8 cellular contexts compared by ENCODE assay signal in the genomic region with DNA sequence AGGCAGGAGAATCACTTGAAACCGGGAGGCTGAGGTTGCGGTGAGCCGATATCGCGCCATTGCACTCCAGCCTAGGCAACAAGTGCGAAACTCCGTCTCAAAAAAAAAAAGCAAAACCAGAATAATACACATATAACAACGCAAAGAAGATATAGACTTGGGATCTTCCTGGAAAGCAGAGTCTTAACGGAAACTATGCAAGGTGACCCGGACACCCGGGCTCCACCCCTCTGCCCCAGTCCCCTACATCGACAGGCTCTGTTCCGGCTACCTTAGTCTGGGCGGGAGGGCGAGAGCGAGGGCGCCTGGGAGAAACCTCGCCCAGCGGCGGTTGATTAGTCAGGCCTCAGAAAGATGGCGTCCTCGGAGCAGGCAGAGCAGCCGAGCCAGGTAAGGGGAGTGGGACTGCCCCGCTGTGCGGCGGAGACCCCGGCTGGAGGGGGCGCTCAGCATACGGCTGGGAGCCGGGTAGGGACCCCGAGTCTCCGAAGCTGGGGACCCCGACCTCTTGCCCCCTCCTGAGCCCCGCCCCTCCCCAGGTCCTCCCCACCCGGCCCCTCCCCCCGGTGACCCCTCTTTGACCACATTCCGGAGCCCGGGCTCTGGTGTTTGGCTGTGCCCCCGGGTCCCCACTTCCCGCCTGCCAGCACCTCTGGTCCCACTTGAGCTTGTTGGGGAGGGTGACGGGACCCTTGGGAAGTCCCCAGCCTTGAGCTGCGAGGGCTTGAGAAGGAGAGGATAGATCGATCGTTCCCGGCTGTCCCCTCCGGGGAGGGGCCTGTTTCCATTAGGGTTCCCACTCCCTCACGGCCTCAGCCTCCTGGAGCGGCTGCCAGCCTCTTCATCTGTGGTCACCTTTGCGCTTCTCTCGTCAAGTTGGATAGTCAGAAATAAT. TPM values are rescaled to one million over a fixed set of nuclear protein-coding genes. Genes with fewer than 3 reads are reported as not detected.
DNase-seq lines count a peak whose midpoint lies in the region; ATAC-seq and TF ChIP-seq lines count a peak whose summit lies in the region.

A gene with protein sequence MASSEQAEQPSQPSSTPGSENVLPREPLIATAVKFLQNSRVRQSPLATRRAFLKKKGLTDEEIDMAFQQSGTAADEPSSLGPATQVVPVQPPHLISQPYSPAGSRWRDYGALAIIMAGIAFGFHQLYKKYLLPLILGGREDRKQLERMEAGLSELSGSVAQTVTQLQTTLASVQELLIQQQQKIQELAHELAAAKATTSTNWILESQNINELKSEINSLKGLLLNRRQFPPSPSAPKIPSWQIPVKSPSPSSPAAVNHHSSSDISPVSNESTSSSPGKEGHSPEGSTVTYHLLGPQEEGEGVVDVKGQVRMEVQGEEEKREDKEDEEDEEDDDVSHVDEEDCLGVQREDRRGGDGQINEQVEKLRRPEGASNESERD (plus strand): TSS at position 338 of the 895 bp plus-strand sequence. CDS start 17 bp downstream, at position 355.

- no peaks in the 10 kb centered on the region for H3K27me3 Mint-ChIP-seq in activated naive CD4-positive, alpha-beta T cell treated with anti-CD3 and anti-CD28 coated beads, Interleukin-2, amount 50 U/mL, for 24 hours
- peaks cover 4% of the 10 kb centered on the region for H3K27me3 Mint-ChIP-seq in glutamatergic neuron (ENCODE audit: unreplicated experiment)

- H3K27me3 ChIP-seq in HCT116 (ENCODE audit: insufficient read depth, low read length), result no peaks in the 10 kb centered on the region

- DNase-seq in HCT116 (ENCODE audit: low read depth, low spot score), result peak; percentile 75
- DNase-seq in NB4 (ENCODE audit: low read depth), result peak; percentile 93
- peak; percentile 93 for DNase-seq in glutamatergic neuron
- DNase-seq in omental fat pad (ENCODE audit: low spot score), result peak; percentile 67

- TF ChIP-seq POLR2A in HCT116 (IDR thresholded peaks at IDR 0.05; ENCODE audit: borderline replicate concordance, extremely low read depth, insufficient read depth, insufficient read length), result peak; percentile 46
- peak; percentile 60 for TF ChIP-seq POLR2A in NB4 (IDR thresholded peaks at IDR 0.05; ENCODE audit: extremely low read depth, insufficient read length)

- TF ChIP-seq CTCF in HCT116 (IDR thresholded peaks at IDR 0.05 in 2 of 3, conservative IDR thresholded peaks at IDR 0.05 in 1 of 3; ENCODE audit: borderline replicate concordance in 1 of 3, insufficient read depth in 1 of 3, low read depth in 2 of 3, low read length in 2 of 3), result no peak
- no peak for TF ChIP-seq CTCF in NB4 (IDR thresholded peaks at IDR 0.05; ENCODE audit: low read depth, low read length)
- TF ChIP-seq CTCF in glutamatergic neuron (IDR thresholded peaks at IDR 0.05; ENCODE audit: partially characterized antibody, unreplicated experiment), result no peak
- no peak for TF ChIP-seq CTCF in omental fat pad (IDR thresholded peaks at IDR 0.05)

- H3K4me1 ChIP-seq in ES-I3 (ENCODE audit: insufficient read depth, low read length) (peaks cover 5% of the 10 kb centered on the region), HCT116 (ENCODE audit: control insufficient read depth in 1 of 2, insufficient read depth in 2 of 2, low read length in 2 of 2) (peaks cover 0 to 36% of the 10 kb centered on the region in 2 experiments; a peak in 3 of 4 replicates)

- CTCF ChIA-PET in HCT116 (lab: Charles Lee), result no interaction called here

- peak within 1 kb of the TSS; percentile 77 to 85 for H3K4me3 ChIP-seq in HCT116 (replicated peaks in 1 of 2; ENCODE audit: low read depth in 1 of 2, low read length in 2 of 2)
- peak within 1 kb of the TSS; percentile 93 for H3K4me3 ChIP-seq in NB4 (ENCODE audit: low read depth, low read length)

- no TSS peak for BruUV-seq in HCT116 (replicated peaks; lab: Mats Ljungman, UMichigan)

- H3K36me3 Mint-ChIP-seq in activated naive CD4-positive, alpha-beta T cell treated with anti-CD3 and anti-CD28 coated beads, Interleukin-2, amount 50 U/mL, for 24 hours, result no peaks in the 10 kb centered on the region
- no peaks in the 10 kb centered on the region for H3K36me3 Mint-ChIP-seq in glutamatergic neuron (ENCODE audit: unreplicated experiment)

- H3K9ac ChIP-seq in ES-I3 (ENCODE audit: low read depth, low read length) (peak within 1 kb of the TSS; percentile 94), HCT116 (ENCODE audit: low read length) (peak within 1 kb of the TSS; percentile 81)

- H3K4me3 Mint-ChIP-seq in activated naive CD4-positive, alpha-beta T cell treated with anti-CD3 and anti-CD28 coated beads, Interleukin-2, amount 50 U/mL, for 24 hours, result peak within 1 kb of the TSS; percentile 98
- H3K4me3 Mint-ChIP-seq in glutamatergic neuron (ENCODE audit: unreplicated experiment), result peak within 1 kb of the TSS; percentile 91

- RAD21 ChIA-PET in HCT116 (lab: Charles Lee; ENCODE audit: low non-redundant PET in 1 of 2, low total read pairs in 2 of 2, uncharacterized antibody in 2 of 2, unreplicated experiment in 2 of 2), result no interaction called here

- ATAC-seq in HCT116 (peak; percentile 85), SK-N-SH treated with all-trans-retinoic acid at 6 μM for 48 hours (peak; percentile 89), omental fat pad (ENCODE audit: low FRiP score) (peak; percentile 88)

- H3K27ac ChIP-seq in HCT116 (ENCODE audit: low read depth, low read length) (peak within 1 kb of the TSS; percentile 45), temporal lobe (ENCODE audit: low read depth, low read length) (peak within 1 kb of the TSS; percentile 7)

- peaks cover 69% of the 10 kb centered on the region for H3K79me2 ChIP-seq in HCT116 (ENCODE audit: insufficient read depth, low read length)

- peak within 1 kb of the TSS; percentile 96 for H3K27ac Mint-ChIP-seq in activated naive CD4-positive, alpha-beta T cell treated with anti-CD3 and anti-CD28 coated beads, Interleukin-2, amount 50 U/mL, for 24 hours
- peak within 1 kb of the TSS; percentile 81 for H3K27ac Mint-ChIP-seq in glutamatergic neuron (ENCODE audit: unreplicated experiment)

- peaks cover 4% of the 10 kb centered on the region; the same call in 1 of the 2 replicates for H3K36me3 ChIP-seq in ES-I3 (ENCODE audit: insufficient read depth, low read length)
- peaks cover 0 to 4% of the 10 kb centered on the region in 2 experiments; a peak in 2 of 4 replicates for H3K36me3 ChIP-seq in HCT116 (ENCODE audit: control insufficient read depth in 1 of 2, insufficient read depth in 2 of 2, low read length in 2 of 2)

- POLR2A ChIA-PET in HCT116 (lab: Charles Lee), result no interaction called here

- intact Hi-C loops in HCT116 (cut with micrococcal nuclease), result no loop called here

- no peak for TF ChIP-seq RAD21 in HCT116 (IDR thresholded peaks at IDR 0.05; ENCODE audit: low read depth)

- no peaks in the 10 kb centered on the region for H3K9me3 ChIP-seq in ES-I3 (ENCODE audit: control insufficient read depth, insufficient read depth, low read length)
- H3K9me3 ChIP-seq in HCT116 (ENCODE audit: control insufficient read depth in 1 of 2, insufficient read depth in 1 of 2, low read depth in 1 of 2, low read length in 2 of 2), result no peaks in the 10 kb centered on the region

- no peaks in the 10 kb centered on the region for H4K20me1 ChIP-seq in HCT116 (ENCODE audit: insufficient read depth)

- H3K4me1 Mint-ChIP-seq in activated naive CD4-positive, alpha-beta T cell treated with anti-CD3 and anti-CD28 coated beads, Interleukin-2, amount 50 U/mL, for 24 hours, result peaks cover 38% of the 10 kb centered on the region
- H3K4me1 Mint-ChIP-seq in glutamatergic neuron (ENCODE audit: low read depth, unreplicated experiment), result peaks cover 4% of the 10 kb centered on the region

- H3K9me3 Mint-ChIP-seq in activated naive CD4-positive, alpha-beta T cell treated with anti-CD3 and anti-CD28 coated beads, Interleukin-2, amount 50 U/mL, for 24 hours, result no peaks in the 10 kb centered on the region
- H3K9me3 Mint-ChIP-seq in glutamatergic neuron (ENCODE audit: unreplicated experiment), result peaks cover 2% of the 10 kb centered on the region

- H3K9me2 ChIP-seq in HCT116 (ENCODE audit: insufficient read depth), result no peaks in the 10 kb centered on the region

- no peak within 1 kb of the TSS for H2AFZ ChIP-seq in HCT116 (ENCODE audit: low read depth, low read length, poor library complexity, severe bottlenecking)

- H3K4me2 ChIP-seq in HCT116 (ENCODE audit: low read length), result peak within 1 kb of the TSS; percentile 90

TF ChIP-seq in HCT116, 20 proteins besides CTCF, POLR2A, EP300 and RAD21 (continues in another document):
- no peak for TF ChIP-seq TCF7L2 (IDR thresholded peaks at IDR 0.05; ENCODE audit: borderline replicate concordance, extremely low read depth, insufficient read depth, insufficient read length)
- TF ChIP-seq ZFX (IDR thresholded peaks at IDR 0.05), result peak; percentile 27; the same call in 1 of the 2 replicates
- TF ChIP-seq SP1 (IDR thresholded peaks at IDR 0.05; ENCODE audit: low read depth), result peak; percentile 88
- TF ChIP-seq POLR2AphosphoS5 (IDR thresholded peaks at IDR 0.05; ENCODE audit: low read depth, low read length), result peak; percentile 91
- peak; percentile 97 for TF ChIP-seq YY1 (IDR thresholded peaks at IDR 0.05; ENCODE audit: extremely low read depth, insufficient replicate concordance, low read depth, low read length)
- TF ChIP-seq, protein P1, sequence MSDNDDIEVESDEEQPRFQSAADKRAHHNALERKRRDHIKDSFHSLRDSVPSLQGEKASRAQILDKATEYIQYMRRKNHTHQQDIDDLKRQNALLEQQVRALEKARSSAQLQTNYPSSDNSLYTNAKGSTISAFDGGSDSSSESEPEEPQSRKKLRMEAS (IDR thresholded peaks at IDR 0.05), result peak; percentile 61
- peak; percentile 28; the same call in 1 of the 2 replicates for TF ChIP-seq CBX3 (IDR thresholded peaks at IDR 0.05; ENCODE audit: low read depth)

TF ChIP-seq in SK-N-SH treated with all-trans-retinoic acid at 6 μM for 48 hours, 23 proteins besides CTCF, POLR2A, EP300 and RAD21:
- no peak for TF ChIP-seq PPARA (CRISPR knock-in tag; IDR thresholded peaks at IDR 0.05; ENCODE audit: borderline replicate concordance)

RNA-seq across cellular contexts. Expression of the gene that starts here (rescaled TPM):
- 29.3 TPM for total RNA-seq in HCT116 (2021; ENCODE audit: unreplicated experiment)
- polyA plus RNA-seq in HCT116 (2012), result 28.7 and 29.0 TPM in 2 replicates
- total RNA-seq in glutamatergic neuron (ENCODE audit: unreplicated experiment), result 25.8 TPM
- total RNA-seq in omental fat pad, result 10 to 100 TPM; 10.6 to 19.6 (median 13.9) TPM
- total RNA-seq in temporal lobe, result 10.6 TPM

Comparison
In these comparisons a context has a peak if more than half of its experiments do, and no peak if none do; other contexts are left out.
1. Peak in every context shown above with its lines: DNase-seq, ATAC-seq, H3K4me3 ChIP-seq and H3K27ac ChIP-seq.